11 cellular contexts compared by ENCODE assay signal in genomic region chr20:35453647-35454046, GRCh38. TPM values are rescaled to one million over a fixed set of nuclear protein-coding genes. Genes with fewer than 3 reads are reported as not detected.
DNase-seq lines count a peak whose midpoint lies in the region; ATAC-seq and TF ChIP-seq lines count a peak whose summit lies in the region.
"Had no signal": no experiment of that assay in that cellular context is flagged by ENCODE, and none has a peak within 500 bp of the region (broad histone marks: within the 10 kb centered on the region; RNA-seq: fewer than 3 reads in every experiment).

No MANE protein-coding gene starts in this region.

- H3K27me3 ChIP-seq in iPS-15b (ENCODE audit: control insufficient read depth, insufficient read depth, low read length) = no peaks in the 10 kb centered on the region

- H3K27me3 Mint-ChIP-seq in activated T-cell treated with anti-CD3 and anti-CD28 coated beads, Interleukin-2, amount 50 U/mL, for 72 hours (ENCODE audit: low read depth) = no peaks in the 10 kb centered on the region
- no peaks in the 10 kb centered on the region for H3K27me3 Mint-ChIP-seq in stimulated activated memory B cell treated with anti-CD40 and anti-IgM and Interleukin-4, amounts not matched to agents 10 μg/mL and 1 μg/mL and 100 μg/mL, for 72 hours

- H3K4me1 Mint-ChIP-seq in activated T-cell treated with anti-CD3 and anti-CD28 coated beads, Interleukin-2, amount 50 U/mL, for 72 hours (ENCODE audit: low read depth) = peaks cover 40% of the 10 kb centered on the region
- peaks cover 20% of the 10 kb centered on the region for H3K4me1 Mint-ChIP-seq in stimulated activated memory B cell treated with anti-CD40 and anti-IgM and Interleukin-4, amounts not matched to agents 10 μg/mL and 1 μg/mL and 100 μg/mL, for 72 hours

- no peaks in the 10 kb centered on the region for H3K36me3 Mint-ChIP-seq in activated T-cell treated with anti-CD3 and anti-CD28 coated beads, Interleukin-2, amount 50 U/mL, for 72 hours (ENCODE audit: insufficient read depth in 2 of 2)
- H3K36me3 Mint-ChIP-seq in stimulated activated memory B cell treated with anti-CD40 and anti-IgM and Interleukin-4, amounts not matched to agents 10 μg/mL and 1 μg/mL and 100 μg/mL, for 72 hours = no peaks in the 10 kb centered on the region

- H3K9ac ChIP-seq in iPS-15b (ENCODE audit: low read depth, low read length) = no peak overlapping the region

- H3K9me3 ChIP-seq in iPS-15b (ENCODE audit: control insufficient read depth, insufficient read depth, low read length) = no peaks in the 10 kb centered on the region

- no peak for TF ChIP-seq CTCF in VCaP (conservative IDR thresholded peaks at IDR 0.05)

- DNase-seq in activated T-cell treated with anti-CD3 and anti-CD28 coated beads, Interleukin-2, amount 50 U/mL, for 72 hours = no peak
- no peak for DNase-seq in activated T-cell treated with anti-CD3 and anti-CD28 coated beads, Interleukin-2, amount 50 U/mL, for 1 hour
- DNase-seq in pons (ENCODE audit: low spot score) = no peak
- no peak for DNase-seq in NCI-H446 (lab: John Stamatoyannopoulos, UW)
- DNase-seq: C1 segment of cervical spinal cord, left cardiac atrium, OCI-M1 had no signal

- no peak for ATAC-seq in activated T-cell treated with anti-CD3 and anti-CD28 coated beads, Interleukin-2, amount 50 U/mL, for 72 hours (replicated peaks in 1 of 2)
- no peak for ATAC-seq in stimulated activated memory B cell treated with anti-CD40 and anti-IgM and Interleukin-4, amounts not matched to agents 10 μg/mL and 1 μg/mL and 100 μg/mL, for 72 hours
- no peak for ATAC-seq in GM21447 (IDR thresholded peaks at IDR 0.05; ENCODE audit: unreplicated experiment)

- H3K27ac ChIP-seq in VCaP = peak overlapping the region; percentile 99

- H3K4me1 ChIP-seq in iPS-15b (ENCODE audit: control insufficient read depth, insufficient read depth, low read length) = no peaks in the 10 kb centered on the region

- peak overlapping the region; percentile 100 for H3K27ac Mint-ChIP-seq in activated T-cell treated with anti-CD3 and anti-CD28 coated beads, Interleukin-2, amount 50 U/mL, for 72 hours
- no peak overlapping the region for H3K27ac Mint-ChIP-seq in stimulated activated memory B cell treated with anti-CD40 and anti-IgM and Interleukin-4, amounts not matched to agents 10 μg/mL and 1 μg/mL and 100 μg/mL, for 72 hours

- H3K4me3 Mint-ChIP-seq in activated T-cell treated with anti-CD3 and anti-CD28 coated beads, Interleukin-2, amount 50 U/mL, for 72 hours = peak overlapping the region; percentile 86 to 98
- H3K4me3 Mint-ChIP-seq in stimulated activated memory B cell treated with anti-CD40 and anti-IgM and Interleukin-4, amounts not matched to agents 10 μg/mL and 1 μg/mL and 100 μg/mL, for 72 hours = peak overlapping the region; percentile 96

- H3K4me3 ChIP-seq in iPS-15b (ENCODE audit: low read depth, low read length) = peak overlapping the region; percentile 85

- no peaks in the 10 kb centered on the region for H3K9me3 Mint-ChIP-seq in activated T-cell treated with anti-CD3 and anti-CD28 coated beads, Interleukin-2, amount 50 U/mL, for 72 hours
- H3K9me3 Mint-ChIP-seq in stimulated activated memory B cell treated with anti-CD40 and anti-IgM and Interleukin-4, amounts not matched to agents 10 μg/mL and 1 μg/mL and 100 μg/mL, for 72 hours = no peaks in the 10 kb centered on the region

- no peaks in the 10 kb centered on the region for H3K36me3 ChIP-seq in iPS-15b (ENCODE audit: control insufficient read depth, insufficient read depth, low read length)

RNA-seq across cellular contexts. Expression of gene CEP250, which starts 1.8 kb away (rescaled TPM):
- total RNA-seq in activated T-cell treated with anti-CD3 and anti-CD28 coated beads, Interleukin-2, amount 50 U/mL, for 72 hours = 10 to 100 TPM; 45.1 to 55.0 TPM

RNA-seq across cellular contexts. Expression of gene GDF5, which starts 15.6 kb away (rescaled TPM):
- not detected for total RNA-seq in activated T-cell treated with anti-CD3 and anti-CD28 coated beads, Interleukin-2, amount 50 U/mL, for 72 hours

RNA-seq across cellular contexts. Expression of gene UQCC1, which starts 41.9 kb away (rescaled TPM):
- 10 to 100 TPM; 76.2 to 84.1 TPM for total RNA-seq in activated T-cell treated with anti-CD3 and anti-CD28 coated beads, Interleukin-2, amount 50 U/mL, for 72 hours
